In the genomic region with DNA sequence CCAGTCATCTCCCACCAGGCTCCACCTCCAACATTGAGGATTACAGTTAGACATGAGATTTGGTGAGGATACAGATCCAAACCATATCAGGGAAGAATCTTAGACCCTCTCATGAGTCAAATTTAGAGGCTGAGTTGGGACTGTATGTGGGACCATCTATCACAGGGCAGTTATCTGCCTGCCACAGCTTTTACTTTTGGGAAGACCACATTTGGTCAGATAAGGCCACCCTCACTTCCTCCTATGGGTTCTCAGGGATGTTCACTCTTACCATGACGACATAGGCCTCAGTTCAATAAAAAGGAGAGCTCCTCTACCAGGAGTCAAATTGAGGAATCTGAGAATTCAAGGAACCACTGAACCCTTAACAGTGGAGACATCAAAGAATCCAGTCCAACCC, we compare ENCODE assay signal across 1 cellular context.
TF ChIP-seq lines count a peak whose summit lies in the region.

No MANE protein-coding gene starts in this region.

TF ChIP-seq in K562, 482 proteins besides CTCF, POLR2A, EP300 and RAD21 (continues in another document):
- TF ChIP-seq JUND (IDR thresholded peaks at IDR 0.05; ENCODE audit: borderline replicate concordance, low read depth, low read length) (peak; percentile 53; the same call in 1 of the 2 replicates), JUND (tag; IDR thresholded peaks at IDR 0.05; ENCODE audit: borderline replicate concordance, low read depth, low read length) (peak; percentile 53; the same call in 2 of the 3 replicates), HDAC2 (IDR thresholded peaks at IDR 0.05) (no peak), PHF8 (IDR thresholded peaks at IDR 0.05; ENCODE audit: borderline replicate concordance, low read length) (no peak), RNF2 (IDR thresholded peaks at IDR 0.05) (peak; percentile 37; the same call in 1 of the 2 replicates), NRF1 (conservative IDR thresholded peaks at IDR 0.05 in 1 of 2, IDR thresholded peaks at IDR 0.05 in 1 of 2) (no peak), TCF3 (CRISPR knock-in tag; IDR thresholded peaks at IDR 0.05) (peak; percentile 65), RBM25 (IDR thresholded peaks at IDR 0.05; ENCODE audit: low read depth, low read length, severe bottlenecking) (no peak), TCF7L2 (IDR thresholded peaks at IDR 0.05; ENCODE audit: low read depth, low read length) (no peak), POLR2H (tag; IDR thresholded peaks at IDR 0.05; ENCODE audit: low read depth) (peak; percentile 52; the same call in 1 of the 2 replicates), PML (IDR thresholded peaks at IDR 0.05; ENCODE audit: low read length) (peak; percentile 42; the same call in 1 of the 2 replicates), ZBTB43 (CRISPR knock-in tag; IDR thresholded peaks at IDR 0.05) (no peak), ARID1B (IDR thresholded peaks at IDR 0.05) (peak; percentile 84), LEF1 (IDR thresholded peaks at IDR 0.05) (no peak), PPARD (CRISPR knock-in tag; IDR thresholded peaks at IDR 0.05) (no peak), CEBPZ (IDR thresholded peaks at IDR 0.05; ENCODE audit: borderline replicate concordance, low read depth, low read length) (no peak), KLF16 (IDR thresholded peaks at IDR 0.05) (0 out of 2 replicates have a peak, but pooled peaks have one; percentile 16), PATZ1 (CRISPR knock-in tag; IDR thresholded peaks at IDR 0.05; ENCODE audit: borderline replicate concordance) (no peak), CBFB (CRISPR knock-in tag; IDR thresholded peaks at IDR 0.05) (no peak), SMARCE1 (IDR thresholded peaks at IDR 0.05) (peak; percentile 66; the same call in 1 of the 2 replicates), HOXB6 (CRISPR knock-in tag; IDR thresholded peaks at IDR 0.05; ENCODE audit: borderline replicate concordance) (no peak), NEUROD1 (IDR thresholded peaks at IDR 0.05; ENCODE audit: borderline replicate concordance, low read depth, low read length, partially characterized antibody) (no peak), ZKSCAN1 (IDR thresholded peaks at IDR 0.05; ENCODE audit: low read depth, low read length) (no peak), SAFB2 (IDR thresholded peaks at IDR 0.05; ENCODE audit: borderline replicate concordance, low read depth, low read length, severe bottlenecking) (no peak), GATAD2B (IDR thresholded peaks at IDR 0.05; ENCODE audit: borderline replicate concordance) (no peak), ZEB2 (IDR thresholded peaks at IDR 0.05) (no peak), ZC3H4 (CRISPR knock-in tag; IDR thresholded peaks at IDR 0.05; ENCODE audit: borderline replicate concordance) (no peak), ZNF766 (CRISPR knock-in tag; conservative IDR thresholded peaks at IDR 0.05) (no peak; the same call in 1 of the 2 replicates), NBN (IDR thresholded peaks at IDR 0.05; ENCODE audit: low read depth) (no peak), FOSL1 (tag; conservative IDR thresholded peaks at IDR 0.05) (peak; percentile 81), ZNF274 (IDR thresholded peaks at IDR 0.05; ENCODE audit: borderline replicate concordance, low read depth, low read length) (no peak), ZNF444 (CRISPR knock-in tag; IDR thresholded peaks at IDR 0.05) (no peak), LCOR (CRISPR knock-in tag; IDR thresholded peaks at IDR 0.05) (peak; percentile 59; the same call in 1 of the 2 replicates), CBFA2T3 (IDR thresholded peaks at IDR 0.05) (peak; percentile 69), E2F3 (CRISPR knock-in tag; IDR thresholded peaks at IDR 0.05) (no peak), TCFL5 (CRISPR knock-in tag; conservative IDR thresholded peaks at IDR 0.05) (no peak), CREB3L1 (IDR thresholded peaks at IDR 0.05; ENCODE audit: borderline replicate concordance, low read depth) (no peak), POU5F1 (IDR thresholded peaks at IDR 0.05; ENCODE audit: borderline replicate concordance, low read depth, low read length, partially characterized antibody) (no peak), MEIS2 (IDR thresholded peaks at IDR 0.05; ENCODE audit: partially characterized antibody) (peak; percentile 69), ZNF165 (CRISPR knock-in tag; IDR thresholded peaks at IDR 0.05; ENCODE audit: borderline replicate concordance) (no peak), KDM1A (IDR thresholded peaks at IDR 0.05) (no peak), ELF1 (tag; IDR thresholded peaks at IDR 0.05) (peak; percentile 13; the same call in 1 of the 2 replicates), SMARCC2 (IDR thresholded peaks at IDR 0.05; ENCODE audit: low read depth) (no peak), TEAD4 (IDR thresholded peaks at IDR 0.05; ENCODE audit: low read length) (peak; percentile 82), TEAD4 (CRISPR knock-in tag; IDR thresholded peaks at IDR 0.05; ENCODE audit: borderline replicate concordance) (no peak), TAL1 (IDR thresholded peaks at IDR 0.05) (peak; percentile 62), SMARCA4 (IDR thresholded peaks at IDR 0.05) (peak; percentile 54; the same call in 1 of the 2 replicates), NR0B1 (IDR thresholded peaks at IDR 0.05; ENCODE audit: partially characterized antibody) (no peak), CBFA2T2 (conservative IDR thresholded peaks at IDR 0.05) (peak; percentile 34; the same call in 1 of the 2 replicates), HSF4 (CRISPR knock-in tag; IDR thresholded peaks at IDR 0.05; ENCODE audit: borderline replicate concordance) (no peak), ESRRA (IDR thresholded peaks at IDR 0.05; ENCODE audit: borderline replicate concordance, low read depth) (peak; percentile 32; the same call in 1 of the 2 replicates), BACH1 (tag; IDR thresholded peaks at IDR 0.05) (no peak), RCOR1 (IDR thresholded peaks at IDR 0.05; ENCODE audit: borderline replicate concordance in 1 of 2, low read depth in 2 of 2, low read length in 2 of 2) (peak in 1 of 2 experiments; percentile 13; a peak in 1 of 4 replicates), CTBP1 (IDR thresholded peaks at IDR 0.05; ENCODE audit: borderline replicate concordance) (peak; percentile 52; the same call in 1 of the 2 replicates), E4F1 (CRISPR knock-in tag; IDR thresholded peaks at IDR 0.05; ENCODE audit: borderline replicate concordance) (no peak)
- TF ChIP-seq, protein P1, sequence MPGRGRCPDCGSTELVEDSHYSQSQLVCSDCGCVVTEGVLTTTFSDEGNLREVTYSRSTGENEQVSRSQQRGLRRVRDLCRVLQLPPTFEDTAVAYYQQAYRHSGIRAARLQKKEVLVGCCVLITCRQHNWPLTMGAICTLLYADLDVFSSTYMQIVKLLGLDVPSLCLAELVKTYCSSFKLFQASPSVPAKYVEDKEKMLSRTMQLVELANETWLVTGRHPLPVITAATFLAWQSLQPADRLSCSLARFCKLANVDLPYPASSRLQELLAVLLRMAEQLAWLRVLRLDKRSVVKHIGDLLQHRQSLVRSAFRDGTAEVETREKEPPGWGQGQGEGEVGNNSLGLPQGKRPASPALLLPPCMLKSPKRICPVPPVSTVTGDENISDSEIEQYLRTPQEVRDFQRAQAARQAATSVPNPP (IDR thresholded peaks at IDR 0.05; ENCODE audit: borderline replicate concordance, insufficient read depth, insufficient read length): no peak
- TF ChIP-seq, protein P2, sequence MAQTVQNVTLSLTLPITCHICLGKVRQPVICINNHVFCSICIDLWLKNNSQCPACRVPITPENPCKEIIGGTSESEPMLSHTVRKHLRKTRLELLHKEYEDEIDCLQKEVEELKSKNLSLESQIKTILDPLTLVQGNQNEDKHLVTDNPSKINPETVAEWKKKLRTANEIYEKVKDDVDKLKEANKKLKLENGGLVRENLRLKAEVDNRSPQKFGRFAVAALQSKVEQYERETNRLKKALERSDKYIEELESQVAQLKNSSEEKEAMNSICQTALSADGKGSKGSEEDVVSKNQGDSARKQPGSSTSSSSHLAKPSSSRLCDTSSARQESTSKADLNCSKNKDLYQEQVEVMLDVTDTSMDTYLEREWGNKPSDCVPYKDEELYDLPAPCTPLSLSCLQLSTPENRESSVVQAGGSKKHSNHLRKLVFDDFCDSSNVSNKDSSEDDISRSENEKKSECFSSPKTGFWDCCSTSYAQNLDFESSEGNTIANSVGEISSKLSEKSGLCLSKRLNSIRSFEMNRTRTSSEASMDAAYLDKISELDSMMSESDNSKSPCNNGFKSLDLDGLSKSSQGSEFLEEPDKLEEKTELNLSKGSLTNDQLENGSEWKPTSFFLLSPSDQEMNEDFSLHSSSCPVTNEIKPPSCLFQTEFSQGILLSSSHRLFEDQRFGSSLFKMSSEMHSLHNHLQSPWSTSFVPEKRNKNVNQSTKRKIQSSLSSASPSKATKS (CRISPR knock-in tag; IDR thresholded peaks at IDR 0.05): no peak
